ENCODE assay signal across 25 cellular contexts in genomic region chr7:154546946-154547587, GRCh38.
DNase-seq lines count a peak whose midpoint lies in the region; ATAC-seq and TF ChIP-seq lines count a peak whose summit lies in the region.
"Had no signal": no experiment of that assay in that cellular context is flagged by ENCODE, and none has a peak within 500 bp of the region (broad histone marks: within the 10 kb centered on the region; RNA-seq: fewer than 3 reads in every experiment).

No MANE protein-coding gene starts in this region.

- H2AFZ ChIP-seq in neuronal stem cell (ENCODE audit: low read length), result peak overlapping the region; percentile 29
- H2AFZ ChIP-seq: PC-9 had no signal

- no peak for TF ChIP-seq CTCF in dorsolateral prefrontal cortex (IDR thresholded peaks at IDR 0.05 in 54 of 56, conservative IDR thresholded peaks at IDR 0.05 in 2 of 56; ENCODE audit: low read depth in 1 of 56, partially characterized antibody in 56 of 56)
- no peak for TF ChIP-seq CTCF in GM10266 (IDR thresholded peaks at IDR 0.05; ENCODE audit: control insufficient read depth, insufficient read depth, low read depth, missing control alignments)

- H3K36me3 ChIP-seq in neuronal stem cell (replicated peaks in 1 of 2; ENCODE audit: control insufficient read depth in 2 of 2, insufficient read depth in 2 of 2, low read length in 2 of 2), result no peaks in the 10 kb centered on the region
- H3K36me3 ChIP-seq: BE2C had no signal

- H3K4me3 ChIP-seq in right cardiac atrium (ENCODE audit: low read length) (no peak overlapping the region), dorsolateral prefrontal cortex (peak overlapping the region in 29 of 59 donors; percentile 2 to 42 (median 16)), neuronal stem cell (ENCODE audit: low read length in 2 of 2) (no peak overlapping the region)
- H3K4me3 ChIP-seq: GM12878, PC-9 had no signal

- H3K4me2 ChIP-seq in neuronal stem cell (ENCODE audit: insufficient read depth, low read length, poor library complexity, severe bottlenecking), result no peak overlapping the region
- H3K4me2 ChIP-seq: PC-9 had no signal

- H2BK120ac ChIP-seq in neuronal stem cell (ENCODE audit: low read depth, low read length), result no peak overlapping the region

- WGBS in right cardiac atrium, result 41% methylated on average over 9 of the region's 9 CpGs
- no CpG with 5 or more reads among the region's 9 CpGs for WGBS in neuronal stem cell (ENCODE audit: extremely low coverage in 2 of 2, insufficient read length in 2 of 2, insufficient replicate concordance in 1 of 2), 2 donors

- no peak overlapping the region for H3K14ac ChIP-seq in neuronal stem cell (ENCODE audit: low read length)

- DNase-seq in right cardiac atrium (peak in 2 of 3 donors; percentile 42 to 52), Right ventricle myocardium inferior (ENCODE audit: missing footprints) (no peak), dorsolateral prefrontal cortex (peak in 2 of 10 donors; percentile 19 to 80), neuronal stem cell (ENCODE audit: low spot score) (no peak), ecto neural progenitor cell (ENCODE audit: low spot score) (no peak), GM10266 (ENCODE audit: extremely low spot score) (no peak)
- DNase-seq: BE2C; Caco-2; CD4-positive, alpha-beta T cell; GDM1; GOT3; KG1; MV-4-11; NCI-H1417; NCI-H187; NCI-H2107; NCI-H510A; NCI-H748 treated with DMSO at 0.1 percent for 48 hours; PC-9 had no signal

- H3K27ac ChIP-seq in right cardiac atrium (ENCODE audit: low read length), result no peak overlapping the region
- H3K27ac ChIP-seq in dorsolateral prefrontal cortex, result peak overlapping the region in 57 of 59 donors; percentile 1 to 87 (median 71)
- H3K27ac ChIP-seq in neuronal stem cell (replicated peaks; ENCODE audit: low read length), result no peak overlapping the region
- H3K27ac ChIP-seq: PC-9, RWPE1 had no signal

- no peak overlapping the region for H2BK15ac ChIP-seq in neuronal stem cell (ENCODE audit: low read length)

- no peak overlapping the region for H2AK5ac ChIP-seq in neuronal stem cell (ENCODE audit: low read depth, low read length)

- H3K4me1 ChIP-seq in right cardiac atrium (ENCODE audit: control insufficient read depth, insufficient read depth, low read length), result no peaks in the 10 kb centered on the region
- no peaks in the 10 kb centered on the region for H3K4me1 ChIP-seq in neuronal stem cell (ENCODE audit: control insufficient read depth in 2 of 2, insufficient read depth in 1 of 2, low read depth in 1 of 2, low read length in 2 of 2)
- H3K4me1 ChIP-seq: Caco-2 had no signal

- H4K8ac ChIP-seq in neuronal stem cell (ENCODE audit: low read depth, low read length), result no peak overlapping the region

- H3K4ac ChIP-seq in neuronal stem cell (ENCODE audit: low read length), result no peak overlapping the region

- H3K23ac ChIP-seq in neuronal stem cell (ENCODE audit: low read depth, low read length, poor library complexity), result no peak overlapping the region

- peak in 1 of 2 donors; percentile 43 for ATAC-seq in right cardiac atrium
- no peak for ATAC-seq in Right ventricle myocardium inferior
- ATAC-seq in GM18907 (IDR thresholded peaks at IDR 0.05; ENCODE audit: unreplicated experiment), result no peak
- no peak for ATAC-seq in GM21717 (IDR thresholded peaks at IDR 0.05; ENCODE audit: unreplicated experiment)
- ATAC-seq: GM12878, HCT116, HepG2 had no signal

- H3K27me3 ChIP-seq in right cardiac atrium (ENCODE audit: control insufficient read depth, insufficient read depth) (no peaks in the 10 kb centered on the region), dorsolateral prefrontal cortex (no peaks in the 10 kb centered on the region), neuronal stem cell (ENCODE audit: control insufficient read depth in 3 of 3, insufficient read depth in 3 of 3, low read depth in 1 of 3, low read length in 3 of 3) (no peaks in the 10 kb centered on the region)
- H3K27me3 ChIP-seq: BE2C had no signal

- no peaks in the 10 kb centered on the region for H3K9me3 ChIP-seq in right cardiac atrium (ENCODE audit: control insufficient read depth, low read length)
- no peaks in the 10 kb centered on the region for H3K9me3 ChIP-seq in neuronal stem cell (replicated peaks in 1 of 2; ENCODE audit: control insufficient read depth in 2 of 2, insufficient read depth in 1 of 2, low read depth in 1 of 2, low read length in 2 of 2)
- H3K9me3 ChIP-seq: BE2C, Caco-2 had no signal

- H3K79me1 ChIP-seq in neuronal stem cell (ENCODE audit: low read depth, low read length), result no peaks in the 10 kb centered on the region

- H4K91ac ChIP-seq in neuronal stem cell (ENCODE audit: low read depth, low read length, poor library complexity), result no peak overlapping the region

- H3K9ac ChIP-seq in neuronal stem cell (ENCODE audit: low read depth, low read length, poor library complexity), result no peak overlapping the region

- no peak overlapping the region for H2BK12ac ChIP-seq in neuronal stem cell (ENCODE audit: low read length)

- intact Hi-C loops in right cardiac atrium (cut with DNase I) (no loop called here), Right ventricle myocardium inferior (cut with DNase I) (no loop called here), dorsolateral prefrontal cortex (cut with DNase I) (no loop called here)

- no peak overlapping the region for H3K18ac ChIP-seq in neuronal stem cell (ENCODE audit: low read length)

- H2BK5ac ChIP-seq in neuronal stem cell (ENCODE audit: low read length), result no peak overlapping the region

Comparison
In these comparisons a context has a peak if more than half of its experiments do, and no peak if none do; other contexts are left out.
1. DNase-seq: peak in right cardiac atrium (2 of 3); none in Right ventricle myocardium inferior (single experiment), neuronal stem cell (single experiment), ecto neural progenitor cell (single experiment) and GM10266 (single experiment).
2. H3K27ac ChIP-seq: peak in dorsolateral prefrontal cortex (57 of 59); none in right cardiac atrium (single experiment) and neuronal stem cell (single experiment).